Comparison of ENCODE assay signal across 11 cellular contexts in the genomic region with DNA sequence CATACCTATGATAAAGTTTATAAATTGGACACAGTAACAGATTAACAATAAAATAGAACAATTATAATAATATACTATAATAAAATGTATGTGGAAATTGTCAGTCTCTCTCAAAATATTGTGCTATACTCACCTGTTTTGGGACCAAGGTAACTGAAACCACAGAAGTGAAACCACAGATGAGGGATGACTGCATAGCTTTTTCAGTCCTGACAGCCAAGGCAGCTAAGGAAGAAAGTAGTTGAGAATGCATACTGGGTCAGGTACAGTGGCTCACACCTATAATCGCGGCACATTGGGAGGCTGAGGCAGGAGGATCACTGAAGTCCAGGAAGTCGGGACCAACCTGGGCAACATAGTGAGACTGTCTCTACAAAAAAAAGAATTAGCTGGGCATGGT. TPM values are rescaled to one million over a fixed set of nuclear protein-coding genes. Genes with fewer than 3 reads are reported as not detected.
DNase-seq lines count a peak whose midpoint lies in the region; ATAC-seq, FAIRE-seq and TF ChIP-seq lines count a peak whose summit lies in the region.
"Had no signal": no experiment of that assay in that cellular context is flagged by ENCODE, and none has a peak within 500 bp of the region (broad histone marks: within the 10 kb centered on the region; RNA-seq: fewer than 3 reads in every experiment).

No MANE protein-coding gene starts in this region.

- peaks cover 6% of the 10 kb centered on the region for H3K4me1 Mint-ChIP-seq in Caco-2 (ENCODE audit: low read depth, unreplicated experiment)

- no peaks in the 10 kb centered on the region for H3K79me2 ChIP-seq in HepG2 (ENCODE audit: insufficient read depth, low read length)

- H3K9me3 Mint-ChIP-seq in Caco-2 (ENCODE audit: unreplicated experiment) = no peaks in the 10 kb centered on the region

- 98% methylated on average over 3 of the region's 3 CpGs for WGBS in HepG2 (ENCODE audit: low lambda C conversion rate)
- 100% methylated on average over 3 of the region's 3 CpGs for WGBS in right lobe of liver (ENCODE audit: insufficient coverage, low coverage, low lambda C conversion rate, missing lambda C conversion rate)

- H3K27ac Mint-ChIP-seq in Caco-2 (ENCODE audit: unreplicated experiment) = no peak overlapping the region

- H3K27me3 ChIP-seq in HepG2 (ENCODE audit: control insufficient read depth in 1 of 2, insufficient read depth in 2 of 2, low read length in 2 of 2) (no peaks in the 10 kb centered on the region), right lobe of liver (no peaks in the 10 kb centered on the region), Caco-2 (replicated peaks; ENCODE audit: control insufficient read depth, insufficient read depth, low read length) (no peaks in the 10 kb centered on the region)

- ATAC-seq in HepG2 (no peak), right lobe of liver (no peak), HG02623 (IDR thresholded peaks at IDR 0.05; ENCODE audit: unreplicated experiment) (peak; percentile 84), HG03520 (IDR thresholded peaks at IDR 0.05; ENCODE audit: unreplicated experiment) (peak; percentile 72)

- H3K27me3 Mint-ChIP-seq in Caco-2 (ENCODE audit: insufficient read depth, unreplicated experiment) = no peaks in the 10 kb centered on the region

- H3K36me3 ChIP-seq in HepG2 (replicated peaks in 1 of 2; ENCODE audit: control insufficient read depth in 1 of 2, insufficient read depth in 2 of 2, low read length in 2 of 2) (peaks cover 5 to 18% of the 10 kb centered on the region in 2 experiments; a peak in 4 of 5 replicates), right lobe of liver (peaks cover 2 to 52% (median 12%) of the 10 kb centered on the region in 4 donors), Caco-2 (ENCODE audit: control insufficient read depth, insufficient read depth, low read length) (peaks cover 1% of the 10 kb centered on the region)

- peaks cover 81% of the 10 kb centered on the region for H3K36me3 Mint-ChIP-seq in Caco-2 (ENCODE audit: insufficient read depth, unreplicated experiment)

- no peak for DNase-seq in HepG2 (ENCODE audit: low spot score)
- no peak for DNase-seq in right lobe of liver
- no peak for DNase-seq in SHP77 (lab: John Stamatoyannopoulos, UW)
- no peak for DNase-seq in KBM-7
- DNase-seq in Caco-2 = no peak
- DNase-seq in stimulated activated CD4-positive, alpha-beta T cell treated with anti-CD3 and anti-CD28 coated beads, Interleukin-4, amount 100 ng/mL, for 1 hour = no peak
- DNase-seq: mesenchymal stem cell, NCI-H526 treated with DMSO at 0.1 percent for 48 hours had no signal

- no peak for TF ChIP-seq EP300 in HepG2 (IDR thresholded peaks at IDR 0.05; ENCODE audit: low read depth in 2 of 2, low read length in 2 of 2)
- TF ChIP-seq EP300 in HepG2 (CRISPR knock-in tag; IDR thresholded peaks at IDR 0.05; ENCODE audit: borderline replicate concordance) = no peak

- H3K27ac ChIP-seq in HepG2 (ENCODE audit: extremely low read length, insufficient read depth, low read length) = no peak overlapping the region
- H3K27ac ChIP-seq in right lobe of liver = no peak overlapping the region

- no peak for FAIRE-seq in HepG2 (lab: Jason Lieb, UNC)
- FAIRE-seq: urothelium cell line had no signal

- H3K9ac ChIP-seq in HepG2 (ENCODE audit: insufficient read depth, low read depth, low read length) = no peak overlapping the region

- CTCF ChIA-PET in HepG2 (lab: Yijun Ruan, JAX; ENCODE audit: low intra/inter-chr PET ratio, low total read pairs) (no interaction called here), Caco-2 (lab: Charles Lee) (no interaction called here)

- no peaks in the 10 kb centered on the region for H3K9me3 ChIP-seq in HepG2 (ENCODE audit: low read length)
- no peaks in the 10 kb centered on the region for H3K9me3 ChIP-seq in right lobe of liver
- H3K9me3 ChIP-seq in Caco-2 = no peaks in the 10 kb centered on the region

- no peak overlapping the region for H2AFZ ChIP-seq in HepG2 (ENCODE audit: low read length)

- BruUV-seq in HepG2 (replicated peaks; lab: Mats Ljungman, UMichigan) = no TSS peak
- BruUV-seq in Caco-2 (replicated peaks; lab: Mats Ljungman, UMichigan) = no TSS peak

- no peak for TF ChIP-seq RAD21 in HepG2 (CRISPR knock-in tag; IDR thresholded peaks at IDR 0.05)

- H3K4me3 Mint-ChIP-seq in Caco-2 (ENCODE audit: unreplicated experiment) = no peak overlapping the region

- no peak overlapping the region for H3K4me3 ChIP-seq in HepG2 (replicated peaks in 1 of 3; ENCODE audit: insufficient read depth in 1 of 3, low read depth in 2 of 3, low read length in 3 of 3)
- H3K4me3 ChIP-seq in right lobe of liver = no peak overlapping the region
- H3K4me3 ChIP-seq in Caco-2 (ENCODE audit: low read depth, low read length) = no peak overlapping the region

- TF ChIP-seq CTCF in HepG2 (CRISPR knock-in tag; IDR thresholded peaks at IDR 0.05) (no peak), right lobe of liver (IDR thresholded peaks at IDR 0.05) (no peak), Caco-2 (IDR thresholded peaks at IDR 0.05; ENCODE audit: insufficient read depth in 1 of 2, low read depth in 1 of 2, low read length in 1 of 2, severe bottlenecking in 1 of 2, unreplicated experiment in 1 of 2) (no peak)

- H3K4me1 ChIP-seq in HepG2 (ENCODE audit: insufficient read depth, low read length) (peaks cover 9% of the 10 kb centered on the region; the same call in 1 of the 2 replicates), right lobe of liver (no peaks in the 10 kb centered on the region), Caco-2 (no peaks in the 10 kb centered on the region)

- H4K20me1 ChIP-seq in HepG2 (ENCODE audit: insufficient read depth, low read length) = no peaks in the 10 kb centered on the region

- POLR2A ChIA-PET in HepG2 (lab: Yijun Ruan, JAX) (interaction anchor here (1.4 kb wide), 1 partner anchor 9 kb away, joined by 9 read pairs; the partner anchor contains the start of gene SRP19), Caco-2 (lab: Charles Lee) (interaction anchor here (0.6 kb wide), 1 partner anchor 9 kb away, joined by 3 read pairs; no protein-coding TSS in a partner anchor)

- in situ Hi-C loops in HepG2 (cut with HindIII; ENCODE audit: extremely low pct_ligation_motif_present, low pct_unique_long_range_greater_than_20kb) (no loop called here), KBM-7 (cut with MboI; ENCODE audit: low pct_unique_long_range_greater_than_20kb, low sequenced_read_pairs) (no loop called here)

- no peak overlapping the region for H3K4me2 ChIP-seq in HepG2 (ENCODE audit: low read depth, low read length)

- intact Hi-C loops in HepG2 (cut with micrococcal nuclease; ENCODE audit: unreplicated experiment) = no loop called here
- intact Hi-C loops in right lobe of liver (cut with DNase I) = no loop called here
- intact Hi-C loops in Caco-2 (cut with micrococcal nuclease; ENCODE audit: unreplicated experiment) = no loop called here

- TF ChIP-seq POLR2A in HepG2 (IDR thresholded peaks at IDR 0.05; ENCODE audit: insufficient read depth in 1 of 2, low read depth in 2 of 2, low read length in 2 of 2) (no peak), right lobe of liver (IDR thresholded peaks at IDR 0.05) (no peak)

RNA-seq across cellular contexts. Expression of gene SRP19, which starts 8.9 kb away (rescaled TPM):
- total RNA-seq in HepG2 (2016; rRNA removed; fragmentation: Illumina TruSeq; extraction: Trizol) (143 and 214 TPM in 2 replicates), right lobe of liver (10 to 100 TPM; 17.0 to 63.4 (median 23.3) TPM), Caco-2 (2022) (63.5 and 65.1 TPM in 2 replicates)
- 62.6 and 64.2 TPM in 2 replicates for total RNA-seq in HepG2 (2016; cell fraction: cytosol; rRNA removed; fragmentation: Illumina TruSeq; extraction: Trizol; ENCODE audit: low read depth)
- total RNA-seq in HepG2 (2016; cell fraction: insoluble cytoplasmic fraction; rRNA removed; fragmentation: Illumina TruSeq; extraction: Trizol) = 152 and 219 TPM in 2 replicates
- 73.5 and 79.8 TPM in 2 replicates for total RNA-seq in HepG2 (2016; cell fraction: membrane; rRNA removed; fragmentation: Illumina TruSeq; extraction: Trizol)
- 73.5 and 78.9 TPM in 2 replicates for total RNA-seq in HepG2 (2016; cell fraction: nucleus; rRNA removed; fragmentation: Illumina TruSeq; extraction: Trizol)
- 35.1 and 46.9 TPM in 2 replicates for polyA plus RNA-seq in HepG2 (2011; rRNA removed)
- 15.6 and 25.6 TPM in 2 replicates for polyA plus RNA-seq in HepG2 (2011; cell fraction: cytosol; rRNA removed)
- polyA plus RNA-seq in HepG2 (2011; cell fraction: nucleus; rRNA removed) = 9.2 and 18.0 TPM in 2 replicates
- 71.3 and 73.7 TPM in 2 replicates for polyA plus RNA-seq in HepG2 (2012)
- polyA plus RNA-seq in HepG2 (2016; cell fraction: cytosol; fragmentation: Illumina TruSeq; extraction: Trizol; ENCODE audit: low read depth) = 42.9 and 50.3 TPM in 2 replicates
- 225 and 263 TPM in 2 replicates for polyA plus RNA-seq in HepG2 (2016; cell fraction: insoluble cytoplasmic fraction; fragmentation: Illumina TruSeq; extraction: Trizol; ENCODE audit: low read depth)
- polyA plus RNA-seq in HepG2 (2016; cell fraction: membrane; fragmentation: Illumina TruSeq; extraction: Trizol; ENCODE audit: low read depth) = 59.5 and 64.7 TPM in 2 replicates
- 119 and 127 TPM in 2 replicates for polyA plus RNA-seq in HepG2 (2016; cell fraction: nucleus; fragmentation: Illumina TruSeq; extraction: Trizol; ENCODE audit: insufficient read depth, low read depth)
- polyA minus RNA-seq in HepG2 (2011; rRNA and poly(A)+ RNA removed; ENCODE audit: low replicate concordance) = 1.5 and 4.9 TPM in 2 replicates
- 16.3 and 21.2 TPM in 2 replicates for polyA minus RNA-seq in HepG2 (2011; cell fraction: cytosol; rRNA and poly(A)+ RNA removed)
- 24.8 and 29.1 TPM in 2 replicates for polyA minus RNA-seq in HepG2 (2011; cell fraction: nucleus; rRNA and poly(A)+ RNA removed)

RNA-seq across cellular contexts. Expression of gene REEP5, which starts 52.1 kb away (rescaled TPM):
- total RNA-seq in HepG2 (2016; rRNA removed; fragmentation: Illumina TruSeq; extraction: Trizol) (26.3 and 49.4 TPM in 2 replicates), right lobe of liver (10 to 100 TPM; 52.2 to 75.6 (median 64.0) TPM), Caco-2 (2022) (88.2 and 99.3 TPM in 2 replicates)
- total RNA-seq in HepG2 (2016; cell fraction: cytosol; rRNA removed; fragmentation: Illumina TruSeq; extraction: Trizol; ENCODE audit: low read depth) = 13.4 and 19.2 TPM in 2 replicates
- total RNA-seq in HepG2 (2016; cell fraction: insoluble cytoplasmic fraction; rRNA removed; fragmentation: Illumina TruSeq; extraction: Trizol) = 28.3 and 50.6 TPM in 2 replicates
- total RNA-seq in HepG2 (2016; cell fraction: membrane; rRNA removed; fragmentation: Illumina TruSeq; extraction: Trizol) = 14.5 and 17.4 TPM in 2 replicates
- total RNA-seq in HepG2 (2016; cell fraction: nucleus; rRNA removed; fragmentation: Illumina TruSeq; extraction: Trizol) = 39.0 and 46.8 TPM in 2 replicates
- polyA plus RNA-seq in HepG2 (2011; rRNA removed) = 217 and 239 TPM in 2 replicates
- 109 and 117 TPM in 2 replicates for polyA plus RNA-seq in HepG2 (2011; cell fraction: cytosol; rRNA removed)
- polyA plus RNA-seq in HepG2 (2011; cell fraction: nucleus; rRNA removed) = 33.6 and 41.1 TPM in 2 replicates
- 46.8 and 51.5 TPM in 2 replicates for polyA plus RNA-seq in HepG2 (2012)
- polyA plus RNA-seq in HepG2 (2016; cell fraction: cytosol; fragmentation: Illumina TruSeq; extraction: Trizol; ENCODE audit: low read depth) = 28.6 and 31.5 TPM in 2 replicates
- polyA plus RNA-seq in HepG2 (2016; cell fraction: insoluble cytoplasmic fraction; fragmentation: Illumina TruSeq; extraction: Trizol; ENCODE audit: low read depth) = 50.0 and 51.6 TPM in 2 replicates
- 18.4 and 23.4 TPM in 2 replicates for polyA plus RNA-seq in HepG2 (2016; cell fraction: membrane; fragmentation: Illumina TruSeq; extraction: Trizol; ENCODE audit: low read depth)
- polyA plus RNA-seq in HepG2 (2016; cell fraction: nucleus; fragmentation: Illumina TruSeq; extraction: Trizol; ENCODE audit: insufficient read depth, low read depth) = 95.9 and 120 TPM in 2 replicates
- 214 and 312 TPM in 2 replicates for polyA minus RNA-seq in HepG2 (2011; rRNA and poly(A)+ RNA removed; ENCODE audit: low replicate concordance)
- polyA minus RNA-seq in HepG2 (2011; cell fraction: cytosol; rRNA and poly(A)+ RNA removed) = 57.0 and 58.9 TPM in 2 replicates
- 27.4 and 38.7 TPM in 2 replicates for polyA minus RNA-seq in HepG2 (2011; cell fraction: nucleus; rRNA and poly(A)+ RNA removed)

Comparison
In these comparisons a context has a peak if more than half of its experiments do, and no peak if none do; other contexts are left out.
1. ATAC-seq: peak in HG02623 (single experiment) and HG03520 (single experiment); none in HepG2 (single experiment) and right lobe of liver (0 of 4).